Comparison of ENCODE assay signal across 27 cellular contexts in the genomic region with DNA sequence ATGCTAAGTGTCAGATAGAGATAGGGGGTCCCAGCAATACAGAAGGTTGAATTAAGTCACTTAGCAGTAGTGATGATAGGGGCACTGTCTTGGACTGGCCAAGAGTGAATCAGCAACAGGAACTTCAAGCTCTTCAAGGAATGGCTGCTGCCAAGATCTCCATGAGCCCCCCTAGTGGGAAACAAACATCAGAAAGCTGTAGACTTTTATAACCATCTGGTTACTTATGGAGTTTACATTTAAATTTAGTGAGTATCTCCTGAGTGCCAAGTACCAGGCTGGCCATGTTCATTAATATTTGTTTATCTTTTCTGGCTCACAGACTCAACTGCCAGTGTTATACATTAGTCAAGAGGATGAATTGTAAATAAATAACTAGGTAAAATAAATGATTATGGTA.
"Had no signal": no experiment of that assay in that cellular context is flagged by ENCODE, and none has a peak within 500 bp of the region (broad histone marks: within the 10 kb centered on the region; RNA-seq: fewer than 3 reads in every experiment).

No MANE protein-coding gene starts in this region.

- H3K36me3 ChIP-seq: ascending aorta, breast epithelium, cardiac muscle cell, colonic mucosa, esophagus squamous epithelium, gastroesophageal sphincter had no signal

- DNase-seq: activated CD4-positive, alpha-beta memory T cell treated with anti-CD3 and anti-CD28 coated beads for 36 hours; activated CD4-positive, alpha-beta T cell treated with anti-CD3 and anti-CD28 coated beads for 36 hours; activated CD4-positive, alpha-beta T cell treated with anti-CD3 and anti-CD28 coated beads, Interleukin-2, amount 10 ng/mL, durations not matched to agents 24 days and 14 days; activated CD4-positive, CD25-positive, alpha-beta regulatory T cell; activated CD4-positive, CD25-positive, alpha-beta regulatory T cell treated with anti-CD3 and anti-CD28 coated beads, Interleukin-2, amount 50 U/mL, for 72 hours; activated CD8-positive, alpha-beta memory T cell treated with anti-CD3 and anti-CD28 coated beads, Interleukin-2, amount 10 ng/mL, durations not matched to agents 7 days and 5 days; activated CD8-positive, alpha-beta memory T cell treated with anti-CD3 and anti-CD28 coated beads, Interleukin-2, amount 50 U/mL, for 4 hours; activated CD8-positive, alpha-beta T cell treated with anti-CD3 and anti-CD28 coated beads, Interleukin-2, amount 10 ng/mL, durations not matched to agents 7 days and 5 days; activated effector memory CD4-positive, alpha-beta T cell treated with anti-CD3 and anti-CD28 coated beads, Interleukin-2, amount 50 U/mL, for 16 hours; activated naive CD4-positive, alpha-beta T cell; activated naive CD4-positive, alpha-beta T cell treated with anti-CD3 and anti-CD28 coated beads, Interleukin-2, amount 10 ng/mL, durations not matched to agents 7 days and 5 days; activated naive CD8-positive, alpha-beta T cell treated with anti-CD3 and anti-CD28 coated beads, Interleukin-2, amount 10 ng/mL, durations not matched to agents 7 days and 5 days; activated T-cell treated with anti-CD3 and anti-CD28 coated beads, Interleukin-2, amount 50 U/mL, for 1 hour; activated T-cell treated with anti-CD3 and anti-CD28 coated beads, Interleukin-2, amount 50 U/mL, for 48 hours; central memory CD4-positive, alpha-beta T cell; cerebellar nuclear complex; colonic mucosa; effector CD8-positive, alpha-beta T cell; esophagus squamous epithelium; foreskin melanocyte; head of caudate nucleus; hippocampal formation; T1000 had no signal

- ATAC-seq: activated CD4-positive, alpha-beta T cell treated with anti-CD3 and anti-CD28 coated beads for 36 hours; activated CD8-positive, alpha-beta memory T cell treated with anti-CD3 and anti-CD28 coated beads, Interleukin-2, amount 10 ng/mL, durations not matched to agents 7 days and 5 days; activated CD8-positive, alpha-beta T cell treated with anti-CD3 and anti-CD28 coated beads, Interleukin-2, amount 10 ng/mL, durations not matched to agents 7 days and 5 days; gastroesophageal sphincter had no signal

- H3K9me3 ChIP-seq: ascending aorta, breast epithelium, colonic mucosa, esophagus squamous epithelium, gastroesophageal sphincter had no signal

- H3K4me3 ChIP-seq: ascending aorta, breast epithelium, cardiac muscle cell, colonic mucosa, esophagus squamous epithelium, gastroesophageal sphincter had no signal

- H3K27me3 ChIP-seq: ascending aorta, breast epithelium, cardiac muscle cell, colonic mucosa, esophagus squamous epithelium, gastroesophageal sphincter had no signal
